In the genomic region with DNA sequence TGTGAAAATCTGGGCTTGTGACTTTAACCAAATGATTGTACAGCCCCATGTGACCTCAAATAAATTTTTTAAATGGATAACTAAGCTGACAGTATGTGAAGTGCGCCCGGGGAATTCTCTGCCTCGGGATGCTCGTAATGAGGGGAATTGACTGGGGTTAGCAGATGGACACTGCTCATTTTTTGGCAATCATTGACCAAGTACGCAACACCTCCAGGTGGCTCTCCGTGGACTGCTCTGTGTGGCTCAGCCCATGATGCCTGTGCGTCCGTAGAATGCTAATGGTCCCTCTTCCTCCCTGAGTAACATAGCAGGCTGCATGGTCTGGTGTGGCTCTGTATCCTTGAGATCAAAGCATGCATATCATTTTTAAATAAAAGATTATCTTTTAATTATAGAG, we compare ENCODE assay signal across 19 cellular contexts. TPM values are rescaled to one million over a fixed set of nuclear protein-coding genes. Genes with fewer than 3 reads are reported as not detected.
DNase-seq lines count a peak whose midpoint lies in the region; ATAC-seq and TF ChIP-seq lines count a peak whose summit lies in the region.
"Had no signal": no experiment of that assay in that cellular context is flagged by ENCODE, and none has a peak within 500 bp of the region (broad histone marks: within the 10 kb centered on the region; RNA-seq: fewer than 3 reads in every experiment).

No MANE protein-coding gene starts in this region.

- DNase-seq in DMS53 (lab: John Stamatoyannopoulos, UW) (peak; percentile 21), DMS53 treated with DMSO at 0.1 percent for 48 hours (lab: John Stamatoyannopoulos, UW; ENCODE audit: unreplicated experiment) (no peak), WTC11 (ENCODE audit: low spot score) (no peak), esophagus muscularis mucosa (ENCODE audit: extremely low spot score) (peak; percentile 53), HuH-7.5 (ENCODE audit: low spot score) (no peak), NCI-H1694 (lab: John Stamatoyannopoulos, UW) (no peak)
- DNase-seq in stimulated activated naive B cell treated with anti-CD40 and anti-IgM and Interleukin-4, amounts not matched to agents 10 μg/mL and 1 μg/mL and 100 μg/mL, for 72 hours = no peak
- DNase-seq: brain microvascular endothelial cell, NCI-H510A treated with DMSO at 0.1 percent for 48 hours, SHP77 treated with DMSO at 0.1 percent for 48 hours had no signal

- H3K27me3 Mint-ChIP-seq in WTC11 (ENCODE audit: low read depth) = no peaks in the 10 kb centered on the region
- no peaks in the 10 kb centered on the region for H3K27me3 Mint-ChIP-seq in stimulated activated naive B cell treated with anti-CD40 and anti-IgM and Interleukin-4, amounts not matched to agents 10 μg/mL and 1 μg/mL and 100 μg/mL, for 72 hours
- H3K27me3 Mint-ChIP-seq: CD4-positive, alpha-beta T cell had no signal

- H3K27ac ChIP-seq in esophagus muscularis mucosa (replicated peaks in 1 of 4) = no peak overlapping the region
- H3K27ac ChIP-seq: 22Rv1, brain microvascular endothelial cell, colonic mucosa, KMS-11, neutrophil had no signal

- intact Hi-C loops in esophagus muscularis mucosa (cut with DNase I) = loop anchor here (5.0 kb wide), 1 partner anchor 161 kb away; no protein-coding TSS in a partner anchor

- peaks cover 15% of the 10 kb centered on the region for H3K4me1 Mint-ChIP-seq in WTC11
- peaks cover 30 to 37% of the 10 kb centered on the region in 2 donors for H3K4me1 Mint-ChIP-seq in stimulated activated naive B cell treated with anti-CD40 and anti-IgM and Interleukin-4, amounts not matched to agents 10 μg/mL and 1 μg/mL and 100 μg/mL, for 72 hours

- TF ChIP-seq EP300 in esophagus muscularis mucosa (IDR thresholded peaks at IDR 0.05) = no peak

- no peak overlapping the region for H3K4me3 Mint-ChIP-seq in WTC11
- H3K4me3 Mint-ChIP-seq in stimulated activated naive B cell treated with anti-CD40 and anti-IgM and Interleukin-4, amounts not matched to agents 10 μg/mL and 1 μg/mL and 100 μg/mL, for 72 hours = peak overlapping the region in 1 of 2 donors; percentile 10
- H3K4me3 Mint-ChIP-seq: activated naive CD4-positive, alpha-beta T cell treated with anti-CD3 and anti-CD28 coated beads for 36 hours had no signal

- peaks cover 4 to 17% (median 10%) of the 10 kb centered on the region in 4 donors for H3K4me1 ChIP-seq in esophagus muscularis mucosa
- H3K4me1 ChIP-seq: colonic mucosa had no signal

- H3K4me3 ChIP-seq in esophagus muscularis mucosa = no peak overlapping the region
- H3K4me3 ChIP-seq: colonic mucosa, HAP-1 had no signal

- no peaks in the 10 kb centered on the region for H3K36me3 ChIP-seq in esophagus muscularis mucosa
- H3K36me3 ChIP-seq: brain microvascular endothelial cell, colonic mucosa, HAP-1, neutrophil had no signal

- H3K36me3 Mint-ChIP-seq in WTC11 = no peaks in the 10 kb centered on the region
- H3K36me3 Mint-ChIP-seq in stimulated activated naive B cell treated with anti-CD40 and anti-IgM and Interleukin-4, amounts not matched to agents 10 μg/mL and 1 μg/mL and 100 μg/mL, for 72 hours = peaks cover 5 to 9% of the 10 kb centered on the region in 2 donors

- TF ChIP-seq CTCF in WTC11 (IDR thresholded peaks at IDR 0.05) = no peak
- no peak for TF ChIP-seq CTCF in esophagus muscularis mucosa (IDR thresholded peaks at IDR 0.05)

- TF ChIP-seq POLR2A in esophagus muscularis mucosa (IDR thresholded peaks at IDR 0.05; ENCODE audit: low read depth) = no peak

- 0 out of 2 replicates have a peak, but pooled peaks have one; percentile 10 for ATAC-seq in WTC11
- ATAC-seq in stimulated activated naive B cell treated with anti-CD40 and anti-IgM and Interleukin-4, amounts not matched to agents 10 μg/mL and 1 μg/mL and 100 μg/mL, for 72 hours (replicated peaks) = no peak
- ATAC-seq in HG02623 (IDR thresholded peaks at IDR 0.05; ENCODE audit: unreplicated experiment) = no peak

- H3K27me3 ChIP-seq in esophagus muscularis mucosa = no peaks in the 10 kb centered on the region
- H3K27me3 ChIP-seq: brain microvascular endothelial cell, colonic mucosa, neutrophil had no signal

- H3K9me3 Mint-ChIP-seq in WTC11 = no peaks in the 10 kb centered on the region
- H3K9me3 Mint-ChIP-seq in stimulated activated naive B cell treated with anti-CD40 and anti-IgM and Interleukin-4, amounts not matched to agents 10 μg/mL and 1 μg/mL and 100 μg/mL, for 72 hours = no peaks in the 10 kb centered on the region
- H3K9me3 Mint-ChIP-seq: activated naive CD4-positive, alpha-beta T cell treated with anti-CD3 and anti-CD28 coated beads for 36 hours; activated T-cell treated with anti-CD3 and anti-CD28 coated beads, Interleukin-2, amount 50 U/mL, for 72 hours; CD4-positive, alpha-beta T cell had no signal

- POLR2A ChIA-PET in WTC11 (lab: Charles Lee) = interaction anchor here (0.5 kb wide), 1 partner anchor 66 kb away, joined by 3 read pairs; no protein-coding TSS in a partner anchor

- 98% methylated on average over 8 of the region's 8 CpGs for WGBS in esophagus muscularis mucosa

- no peaks in the 10 kb centered on the region for H3K9me3 ChIP-seq in esophagus muscularis mucosa
- H3K9me3 ChIP-seq: colonic mucosa, HAP-1, neutrophil had no signal

- CTCF ChIA-PET in WTC11 (lab: Charles Lee) = interaction anchor here (0.5 to 2.5 kb wide), 20 partner anchors 9 to 267 kb away, joined by 3 to 26 read pairs (median 4); no protein-coding TSS in a partner anchor

- no peak overlapping the region for H3K27ac Mint-ChIP-seq in WTC11
- peak overlapping the region; percentile 68 for H3K27ac Mint-ChIP-seq in stimulated activated naive B cell treated with anti-CD40 and anti-IgM and Interleukin-4, amounts not matched to agents 10 μg/mL and 1 μg/mL and 100 μg/mL, for 72 hours
- H3K27ac Mint-ChIP-seq: activated naive CD4-positive, alpha-beta T cell treated with anti-CD3 and anti-CD28 coated beads for 36 hours; CD4-positive, alpha-beta T cell had no signal

TF ChIP-seq in WTC11, 78 proteins besides CTCF, POLR2A, EP300 and RAD21:
- no peak for TF ChIP-seq SOX15 (CRISPR knock-in tag; IDR thresholded peaks at IDR 0.05)
- TF ChIP-seq TP53 (CRISPR knock-in tag; IDR thresholded peaks at IDR 0.05) = no peak
- TF ChIP-seq ZNF219 (CRISPR knock-in tag; IDR thresholded peaks at IDR 0.05; ENCODE audit: borderline replicate concordance) = no peak
- no peak for TF ChIP-seq CBFB (CRISPR knock-in tag; IDR thresholded peaks at IDR 0.05; ENCODE audit: low read depth)

RNA-seq across cellular contexts. Expression of a gene that starts 42.4 kb away (rescaled TPM):
- total RNA-seq in WTC11 (2021) (10.7 to 15.0 TPM (median 11.3 TPM) in 3 replicates), esophagus muscularis mucosa (10 to 100 TPM; 10.6 to 24.9 (median 15.2) TPM)

RNA-seq across cellular contexts. Expression of a gene that starts 43.0 kb away (rescaled TPM):
- total RNA-seq in WTC11 (2021) = 47.3 to 49.7 TPM (median 48.3 TPM) in 3 replicates
- 10 to 100 TPM; 16.9 to 20.9 (median 18.4) TPM for total RNA-seq in esophagus muscularis mucosa

Comparison
In these comparisons a context has a peak if more than half of its experiments do, and no peak if none do; other contexts are left out.
1. DNase-seq: peak in DMS53 (single experiment) and esophagus muscularis mucosa (single experiment); none in DMS53 treated with DMSO at 0.1 percent for 48 hours (single experiment), WTC11 (single experiment), stimulated activated naive B cell treated with anti-CD40 and anti-IgM and Interleukin-4, amounts not matched to agents 10 μg/mL and 1 μg/mL and 100 μg/mL, for 72 hours (single experiment), HuH-7.5 (single experiment) and NCI-H1694 (single experiment).